ENCODE assay signal across 8 cellular contexts in the genomic region with DNA sequence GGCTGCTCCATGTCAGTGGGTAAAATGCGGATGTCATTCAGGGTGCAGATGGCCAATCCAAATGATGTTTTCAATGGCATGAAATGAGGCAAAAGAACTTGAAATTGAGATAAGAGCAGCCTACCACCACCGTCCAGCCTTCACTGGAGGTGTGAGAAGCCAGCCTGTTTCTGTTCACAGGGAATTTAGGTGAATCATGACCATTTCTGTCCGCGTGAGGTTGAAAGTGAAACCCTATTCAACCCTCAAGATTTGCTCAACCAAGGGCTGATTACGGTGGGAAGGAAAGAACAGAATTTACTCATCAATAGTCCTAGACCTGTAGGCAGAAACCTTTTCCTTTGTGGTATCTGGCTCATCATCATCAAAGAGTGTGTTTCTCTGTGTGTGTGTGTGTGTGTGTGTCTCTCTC.
DNase-seq lines count a peak whose midpoint lies in the region; ATAC-seq and TF ChIP-seq lines count a peak whose summit lies in the region.

No MANE protein-coding gene starts in this region.

- TF ChIP-seq CTCF in Peyer's patch (IDR thresholded peaks at IDR 0.05) = no peak
- no peak for TF ChIP-seq CTCF in lower leg skin (IDR thresholded peaks at IDR 0.05)

- ATAC-seq in GM19324 (IDR thresholded peaks at IDR 0.05; ENCODE audit: low FRiP score, unreplicated experiment) (peak; percentile 93), HG03159 (IDR thresholded peaks at IDR 0.05; ENCODE audit: unreplicated experiment) (peak; percentile 96)

- DNase-seq in activated CD8-positive, alpha-beta memory T cell treated with anti-CD3 and anti-CD28 coated beads, Interleukin-2, amount 50 U/mL, for 48 hours = peak; percentile 66
- peak in 2 of 3 donors; percentile 11 to 15 for DNase-seq in stimulated activated CD4-positive, alpha-beta T cell treated with anti-CD3 and anti-CD28 coated beads, TNF-alpha, amount 100 ng/mL, for 1 hour (ENCODE audit: low read depth in 3 of 3, low spot score in 1 of 3)
- no peak for DNase-seq in Peyer's patch
- no peak for DNase-seq in AG08396 (ENCODE audit: low spot score)
- no peak for DNase-seq in lower leg skin (ENCODE audit: low spot score in 2 of 2)
- no peak for DNase-seq in NCI-H2196 (lab: John Stamatoyannopoulos, UW; ENCODE audit: unreplicated experiment)

- TF ChIP-seq POLR2A in Peyer's patch (IDR thresholded peaks at IDR 0.05) (no peak), lower leg skin (IDR thresholded peaks at IDR 0.05) (no peak)

- H3K36me3 ChIP-seq in Peyer's patch = no peaks in the 10 kb centered on the region

- no peaks in the 10 kb centered on the region for H3K4me1 ChIP-seq in Peyer's patch

- H3K9me3 ChIP-seq in Peyer's patch = no peaks in the 10 kb centered on the region

- intact Hi-C loops in lower leg skin (cut with DNase I; ENCODE audit: low total_unique reads) = no loop called here

- 79 to 93% methylated on average over 5 of the region's 5 CpGs for WGBS in lower leg skin, 2 donors

- H3K4me3 ChIP-seq in Peyer's patch (no peak overlapping the region), lower leg skin (ENCODE audit: low read depth, poor library complexity, severe bottlenecking) (no peak overlapping the region)

- no peak overlapping the region for H3K27ac ChIP-seq in Peyer's patch

- no peaks in the 10 kb centered on the region for H3K27me3 ChIP-seq in Peyer's patch

Comparison
In these comparisons a context has a peak if more than half of its experiments do, and no peak if none do; other contexts are left out.
1. DNase-seq: peak in activated CD8-positive, alpha-beta memory T cell treated with anti-CD3 and anti-CD28 coated beads, Interleukin-2, amount 50 U/mL, for 48 hours (single experiment) and stimulated activated CD4-positive, alpha-beta T cell treated with anti-CD3 and anti-CD28 coated beads, TNF-alpha, amount 100 ng/mL, for 1 hour (2 of 3); none in Peyer's patch (0 of 3), AG08396 (single experiment), lower leg skin (0 of 2) and NCI-H2196 (single experiment).